Comparison of ENCODE assay signal across 26 cellular contexts in genomic region chr2:150152240-150152639, GRCh38.
DNase-seq lines count a peak whose midpoint lies in the region; ATAC-seq, FAIRE-seq and TF ChIP-seq lines count a peak whose summit lies in the region.
"Had no signal": no experiment of that assay in that cellular context is flagged by ENCODE, and none has a peak within 500 bp of the region (broad histone marks: within the 10 kb centered on the region; RNA-seq: fewer than 3 reads in every experiment).

No MANE protein-coding gene starts in this region.

- TF ChIP-seq RAD21 in A549 (conservative IDR thresholded peaks at IDR 0.05 in 1 of 2, IDR thresholded peaks at IDR 0.05 in 1 of 2), result no peak
- TF ChIP-seq RAD21 in K562 (CRISPR knock-in tag; conservative IDR thresholded peaks at IDR 0.05 in 1 of 2, IDR thresholded peaks at IDR 0.05 in 1 of 2), result no peak

- H3K4me2 ChIP-seq in A549, result no peak overlapping the region
- no peak overlapping the region for H3K4me2 ChIP-seq in K562 (ENCODE audit: insufficient read depth, low read length)
- H3K4me2 ChIP-seq: BLaER1 had no signal

- H3K36me3 ChIP-seq in K562 (ENCODE audit: control insufficient read depth, insufficient read depth, low read length) (no peaks in the 10 kb centered on the region), mucosa of descending colon (ENCODE audit: low read depth) (no peaks in the 10 kb centered on the region)
- H3K36me3 ChIP-seq: BE2C, BLaER1 had no signal

- no peaks in the 10 kb centered on the region for H3K9me3 Mint-ChIP-seq in stimulated activated effector memory CD8-positive, alpha-beta T cell treated with anti-CD3 and anti-CD28 coated beads, Interleukin-12 subunit alpha, Interleukin-12 subunit beta, amount 100 ng/mL, for 72 hours
- H3K9me3 Mint-ChIP-seq in T-cell, result peaks cover 0 to 6% (median 5%) of the 10 kb centered on the region in 3 donors

- in situ Hi-C loops in K562 (cut with MboI) (no loop called here), ACHN (cut with HindIII; ENCODE audit: low pct_ligation_motif_present, low pct_unique_long_range_greater_than_20kb, low sequenced_read_pairs) (no loop called here)

- no peak overlapping the region for H3K9ac ChIP-seq in K562 (ENCODE audit: insufficient read depth in 1 of 2, low read depth in 2 of 2, low read length in 2 of 2)
- H3K9ac ChIP-seq: BLaER1 had no signal

- CTCF ChIA-PET in A549 (lab: Yijun Ruan, JAX), result interaction anchor here (0.6 kb wide), 1 partner anchor 411 kb away, joined by 3 read pairs; no protein-coding TSS in a partner anchor
- CTCF ChIA-PET in K562 (lab: Yijun Ruan, JAX; ENCODE audit: low intra/inter-chr PET ratio), result no interaction called here
- CTCF ChIA-PET in T-cell (lab: Charles Lee), result no interaction called here

- H3K27me3 Mint-ChIP-seq in T-cell, result no peaks in the 10 kb centered on the region
- H3K27me3 Mint-ChIP-seq: CD4-positive, alpha-beta memory T cell; CD4-positive, CD25-positive, alpha-beta regulatory T cell; CD8-positive, alpha-beta memory T cell had no signal

- no TSS peak for BruUV-seq in K562 (replicated peaks; lab: Mats Ljungman, UMichigan)

- no peak overlapping the region for H3K27ac Mint-ChIP-seq in stimulated activated effector memory CD8-positive, alpha-beta T cell treated with anti-CD3 and anti-CD28 coated beads, Interleukin-12 subunit alpha, Interleukin-12 subunit beta, amount 100 ng/mL, for 72 hours
- no peak overlapping the region for H3K27ac Mint-ChIP-seq in T-cell
- H3K27ac Mint-ChIP-seq: CD14-positive monocyte; CD4-positive, alpha-beta memory T cell; CD4-positive, CD25-positive, alpha-beta regulatory T cell; CD8-positive, alpha-beta memory T cell had no signal

- no peaks in the 10 kb centered on the region for H3K79me2 ChIP-seq in K562 (ENCODE audit: control insufficient read depth, insufficient read depth, low read length)

- H3K9me1 ChIP-seq in K562 (ENCODE audit: control insufficient read depth, insufficient read depth, low read length), result no peaks in the 10 kb centered on the region

- H3K27ac ChIP-seq in A549, result no peak overlapping the region
- no peak overlapping the region for H3K27ac ChIP-seq in K562 (ENCODE audit: extremely low read depth, low read depth, low read length)
- H3K27ac ChIP-seq: BLaER1 had no signal

- H3K4me3 ChIP-seq in A549 (no peak overlapping the region), K562 (no peak overlapping the region), mucosa of descending colon (no peak overlapping the region)
- H3K4me3 ChIP-seq: BLaER1, GM12878 had no signal

- POLR2A ChIA-PET in A549 (lab: Yijun Ruan, JAX), result no interaction called here
- POLR2A ChIA-PET in K562 (lab: Yijun Ruan, JAX), result interaction anchor here (0.6 kb wide), 1 partner anchor 365 kb away, joined by 4 read pairs; no protein-coding TSS in a partner anchor
- POLR2A ChIA-PET in T-cell (lab: Charles Lee), result no interaction called here

- no peaks in the 10 kb centered on the region for H3K36me3 Mint-ChIP-seq in stimulated activated effector memory CD8-positive, alpha-beta T cell treated with anti-CD3 and anti-CD28 coated beads, Interleukin-12 subunit alpha, Interleukin-12 subunit beta, amount 100 ng/mL, for 72 hours
- no peaks in the 10 kb centered on the region for H3K36me3 Mint-ChIP-seq in T-cell
- H3K36me3 Mint-ChIP-seq: CD14-positive monocyte; CD4-positive, alpha-beta memory T cell; CD4-positive, CD25-positive, alpha-beta regulatory T cell; CD8-positive, alpha-beta memory T cell had no signal

- DNase-seq in A549 (ENCODE audit: low read depth in 1 of 2, low spot score in 1 of 2) (no peak), NCI-H748 (lab: John Stamatoyannopoulos, UW; ENCODE audit: unreplicated experiment) (peak; percentile 57), K562 (ENCODE audit: extremely low read depth in 1 of 4, low spot score in 3 of 4) (no peak), mucosa of descending colon (no peak), ACHN (no peak), T-cell (no peak)
- DNase-seq in stimulated activated effector memory CD8-positive, alpha-beta T cell treated with anti-CD3 and anti-CD28 coated beads, Interleukin-12 subunit alpha, Interleukin-12 subunit beta, amount 100 ng/mL, for 72 hours (ENCODE audit: low spot score in 2 of 2), result no peak
- DNase-seq: 8988T; BE2C; C1 segment of cervical spinal cord; CD4-positive, alpha-beta memory T cell; CD4-positive, CD25-positive, alpha-beta regulatory T cell; CD8-positive, alpha-beta memory T cell; COR-L47; DMS 273 treated with DMSO at 0.1 percent for 48 hours; DMS53; DMS79; DND-41; EL; GDM1 had no signal

- H3K4me1 Mint-ChIP-seq in stimulated activated effector memory CD8-positive, alpha-beta T cell treated with anti-CD3 and anti-CD28 coated beads, Interleukin-12 subunit alpha, Interleukin-12 subunit beta, amount 100 ng/mL, for 72 hours, result no peaks in the 10 kb centered on the region
- no peaks in the 10 kb centered on the region for H3K4me1 Mint-ChIP-seq in T-cell
- H3K4me1 Mint-ChIP-seq: CD14-positive monocyte; CD4-positive, alpha-beta memory T cell; CD4-positive, CD25-positive, alpha-beta regulatory T cell; CD8-positive, alpha-beta memory T cell had no signal

- FAIRE-seq in A549 (lab: Jason Lieb, UNC) (peak; percentile 39), K562 (lab: Jason Lieb, UNC) (no peak)
- FAIRE-seq: A204.1, GM12878, GM12892, GM18507 had no signal

- no peak overlapping the region for H3K4me3 Mint-ChIP-seq in stimulated activated effector memory CD8-positive, alpha-beta T cell treated with anti-CD3 and anti-CD28 coated beads, Interleukin-12 subunit alpha, Interleukin-12 subunit beta, amount 100 ng/mL, for 72 hours
- no peak overlapping the region for H3K4me3 Mint-ChIP-seq in T-cell
- H3K4me3 Mint-ChIP-seq: CD14-positive monocyte; CD4-positive, alpha-beta memory T cell; CD4-positive, CD25-positive, alpha-beta regulatory T cell; CD8-positive, alpha-beta memory T cell had no signal

- WGBS in A549 (ENCODE audit: missing lambda C conversion rate), result 81% methylated on average over 2 of the region's 2 CpGs
- WGBS in K562 (ENCODE audit: insufficient coverage, low coverage, missing lambda C conversion rate), result 23% methylated on average over 2 of the region's 2 CpGs

- H4K20me1 ChIP-seq in K562 (replicated peaks; ENCODE audit: control insufficient read depth, insufficient read depth, low read length), result no peaks in the 10 kb centered on the region
- H4K20me1 ChIP-seq: BLaER1 had no signal

- no peaks in the 10 kb centered on the region for H3K27me3 ChIP-seq in K562 (ENCODE audit: control insufficient read depth in 2 of 2, insufficient read depth in 2 of 2, low read length in 2 of 2)
- H3K27me3 ChIP-seq: BE2C, BLaER1 had no signal

- intact Hi-C loops in K562 (cut with micrococcal nuclease), result no loop called here
- intact Hi-C loops in mucosa of descending colon (cut with DNase I, micrococcal nuclease), result no loop called here

- no peak for TF ChIP-seq POLR2A in A549 (IDR thresholded peaks at IDR 0.05; ENCODE audit: low read length)
- no peak for TF ChIP-seq POLR2A in K562 (conservative IDR thresholded peaks at IDR 0.05)

- TF ChIP-seq CTCF in A549 (IDR thresholded peaks at IDR 0.05) (no peak), K562 (IDR thresholded peaks at IDR 0.05 in 2 of 3, conservative IDR thresholded peaks at IDR 0.05 in 1 of 3; ENCODE audit: insufficient read depth in 2 of 3, low read depth in 1 of 3, low read length in 3 of 3) (no peak), mucosa of descending colon (IDR thresholded peaks at IDR 0.05) (no peak)

- H3K4me1 ChIP-seq in A549 (peaks cover 38% of the 10 kb centered on the region), K562 (replicated peaks in 1 of 2; ENCODE audit: control insufficient read depth in 2 of 2, insufficient read depth in 2 of 2, low read length in 2 of 2) (no peaks in the 10 kb centered on the region), mucosa of descending colon (ENCODE audit: low read depth) (no peaks in the 10 kb centered on the region)
- H3K4me1 ChIP-seq: BE2C, BLaER1 had no signal

- H2AFZ ChIP-seq in K562 (ENCODE audit: low read depth, low read length), result no peak overlapping the region

- ATAC-seq in A549 (no peak), K562 (no peak), mucosa of descending colon (peak; percentile 66), T-cell (replicated peaks in 1 of 4) (no peak)
- no peak for ATAC-seq in stimulated activated effector memory CD8-positive, alpha-beta T cell treated with anti-CD3 and anti-CD28 coated beads, Interleukin-12 subunit alpha, Interleukin-12 subunit beta, amount 100 ng/mL, for 72 hours
- ATAC-seq: GM12878 had no signal

- no peak for TF ChIP-seq EP300 in A549 (IDR thresholded peaks at IDR 0.05)
- TF ChIP-seq EP300 in K562 (IDR thresholded peaks at IDR 0.05; ENCODE audit: low read length), result no peak

- H3K9me3 ChIP-seq in A549, result peaks cover 12% of the 10 kb centered on the region
- H3K9me3 ChIP-seq in K562 (replicated peaks; ENCODE audit: control insufficient read depth, insufficient read depth, low read depth, low read length), result no peaks in the 10 kb centered on the region
- peaks cover 2% of the 10 kb centered on the region for H3K9me3 ChIP-seq in mucosa of descending colon
- H3K9me3 ChIP-seq: BE2C had no signal

TF ChIP-seq in A549, 52 proteins besides CTCF, POLR2A, EP300 and RAD21:
- TF ChIP-seq HOXB13 (CRISPR knock-in tag; IDR thresholded peaks at IDR 0.05; ENCODE audit: low read depth), result no peak
- no peak for TF ChIP-seq NFE2L2 (conservative IDR thresholded peaks at IDR 0.05; ENCODE audit: low read length)
- TF ChIP-seq TFCP2L1 (CRISPR knock-in tag; IDR thresholded peaks at IDR 0.05), result no peak
- no peak for TF ChIP-seq HOXA7 (CRISPR knock-in tag; IDR thresholded peaks at IDR 0.05)
- TF ChIP-seq MYC (IDR thresholded peaks at IDR 0.05; ENCODE audit: borderline replicate concordance, low read length), result no peak

TF ChIP-seq in K562, 482 proteins besides CTCF, POLR2A, EP300 and RAD21:
- TF ChIP-seq ZKSCAN3 (CRISPR knock-in tag; IDR thresholded peaks at IDR 0.05), result 0 out of 2 replicates have a peak, but pooled peaks have one; percentile 33
- TF ChIP-seq FOS (IDR thresholded peaks at IDR 0.05; ENCODE audit: extremely low read depth, insufficient read length), result no peak
- TF ChIP-seq SOX6 (IDR thresholded peaks at IDR 0.05), result no peak
